ENCODE assay signal across 11 cellular contexts in the genomic region with DNA sequence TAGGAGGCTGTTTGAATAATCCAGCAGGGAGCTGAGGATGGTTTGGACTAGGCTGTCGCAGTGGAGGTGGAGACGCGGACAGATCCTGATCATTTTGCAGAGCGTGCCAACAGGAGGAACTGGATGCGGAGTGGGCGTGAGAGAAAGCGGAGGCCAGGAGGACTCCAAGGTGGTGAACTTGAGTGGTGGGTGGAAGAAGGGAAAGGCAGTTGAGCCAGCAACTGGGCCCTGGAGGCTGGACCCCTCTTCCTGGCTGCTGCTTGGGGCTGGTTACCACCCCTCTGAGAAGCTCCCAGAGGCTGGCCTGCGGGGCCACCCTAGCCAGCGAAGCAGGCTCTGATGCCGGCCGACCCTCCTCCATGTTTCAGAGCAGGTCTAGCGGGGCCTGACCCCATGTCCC. TPM values are rescaled to one million over a fixed set of nuclear protein-coding genes. Genes with fewer than 3 reads are reported as not detected.
"Had no signal": no experiment of that assay in that cellular context is flagged by ENCODE, and none has a peak within 500 bp of the region (broad histone marks: within the 10 kb centered on the region; RNA-seq: fewer than 3 reads in every experiment).

No MANE protein-coding gene starts in this region.

- ATAC-seq: HCT116, HepG2, K562 had no signal

- H3K4me3 ChIP-seq: GM23248, HAP-1, K562 had no signal

- DNase-seq: GM23248, GOT3, HFFc6, KG1 had no signal

- H2AFZ ChIP-seq: GM23248 had no signal

- H3K9ac ChIP-seq: GM23248 had no signal

- H3K27ac ChIP-seq: GM23248, HL-60 had no signal

- H3K9me3 ChIP-seq: HAP-1 had no signal

- H3K36me3 ChIP-seq: HAP-1 had no signal

- FAIRE-seq: H54, HepG2, K562 had no signal

RNA-seq across cellular contexts. Expression of a gene that starts 56.8 kb away (rescaled TPM):
- total RNA-seq: GM23248, HepG2, HFFc6, HT1080, K562 had no signal
- polyA plus RNA-seq: GM23248, HepG2, K562 had no signal
